8 cellular contexts compared by ENCODE assay signal in the genomic region with DNA sequence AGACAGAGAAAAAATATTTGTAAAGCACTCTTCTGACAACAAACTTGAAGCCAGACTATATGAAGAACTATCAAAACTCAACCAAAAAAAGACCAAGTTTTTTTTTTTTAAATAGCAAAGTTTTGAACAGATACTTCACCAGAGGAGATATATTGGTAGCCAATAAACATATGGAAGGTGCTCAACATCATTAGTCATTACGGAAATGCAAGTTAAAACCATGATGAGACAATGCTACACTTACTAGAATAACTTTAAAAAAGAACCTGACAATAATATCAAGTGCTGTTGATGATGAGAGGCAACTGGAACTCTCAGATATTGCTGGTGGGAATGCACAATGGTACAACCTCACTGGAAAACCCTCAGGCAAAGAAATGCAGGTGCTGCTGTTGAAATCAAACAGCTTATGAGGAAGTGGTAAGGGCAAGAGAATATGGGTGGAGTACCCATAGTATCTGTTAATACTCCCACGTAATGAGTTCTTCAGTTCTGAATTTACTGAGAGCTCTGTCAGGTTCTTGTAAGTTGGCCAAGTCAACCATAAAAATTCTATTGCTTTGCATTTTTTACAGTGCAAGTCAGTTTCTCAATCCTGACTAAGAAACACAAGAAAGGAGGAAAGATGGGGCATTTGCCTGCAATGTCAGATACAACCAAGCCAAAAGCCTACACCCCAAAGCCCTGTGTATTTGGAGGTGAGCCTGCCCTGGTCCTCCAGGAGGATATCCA.
DNase-seq lines count a peak whose midpoint lies in the region; ATAC-seq and TF ChIP-seq lines count a peak whose summit lies in the region.

No MANE protein-coding gene starts in this region.

- peak overlapping the region; percentile 4 for H3K4me3 ChIP-seq in Jurkat, Clone E6-1 (ENCODE audit: low read length)
- H3K4me3 ChIP-seq in cardiac fibroblast (replicated peaks in 1 of 2; ENCODE audit: low read depth in 2 of 2, low read length in 2 of 2), result no peak overlapping the region

- no peak for TF ChIP-seq CTCF in cardiac fibroblast (IDR thresholded peaks at IDR 0.05; ENCODE audit: low read depth, low read length)

- peak; percentile 86 for ATAC-seq in GM21390 (IDR thresholded peaks at IDR 0.05; ENCODE audit: unreplicated experiment)

- DNase-seq in ELR (ENCODE audit: low read depth), result peak; percentile 29
- peak; percentile 93 for DNase-seq in Jurkat, Clone E6-1 (ENCODE audit: low read depth, low spot score)
- peak; percentile 58 for DNase-seq in cardiac fibroblast (ENCODE audit: low read depth in 2 of 2)
- DNase-seq in activated effector memory CD4-positive, alpha-beta T cell treated with Interleukin-2 at 50 U/mL for 16 hours, result no peak
- no peak for DNase-seq in superior temporal gyrus (ENCODE audit: extremely low spot score)
- DNase-seq in retina, result no peak
- DNase-seq in COR-L47 (lab: John Stamatoyannopoulos, UW), result no peak

Comparison
In these comparisons a context has a peak if more than half of its experiments do, and no peak if none do; other contexts are left out.
1. DNase-seq: peak in ELR (single experiment), Jurkat, Clone E6-1 (single experiment) and cardiac fibroblast (2 of 2); none in activated effector memory CD4-positive, alpha-beta T cell treated with Interleukin-2 at 50 U/mL for 16 hours (single experiment), superior temporal gyrus (single experiment), retina (single experiment) and COR-L47 (single experiment).